2 cellular contexts compared by ENCODE assay signal in genomic region chr6:17280138-17280537, GRCh38.
TF ChIP-seq lines count a peak whose summit lies in the region.

No MANE protein-coding gene starts in this region.

TF ChIP-seq in HCT116, 20 proteins besides CTCF, POLR2A, EP300 and RAD21:
- no peak for TF ChIP-seq POLR2AphosphoS5 (IDR thresholded peaks at IDR 0.05; ENCODE audit: low read depth, low read length)
- no peak for TF ChIP-seq CEBPB (IDR thresholded peaks at IDR 0.05; ENCODE audit: low read depth)
- TF ChIP-seq TCF7L2 (IDR thresholded peaks at IDR 0.05; ENCODE audit: borderline replicate concordance, extremely low read depth, insufficient read depth, insufficient read length): no peak
- TF ChIP-seq YY1 (IDR thresholded peaks at IDR 0.05; ENCODE audit: extremely low read depth, insufficient replicate concordance, low read depth, low read length): no peak
- no peak for TF ChIP-seq EGR1 (IDR thresholded peaks at IDR 0.05; ENCODE audit: low read depth)
- TF ChIP-seq SRF (IDR thresholded peaks at IDR 0.05; ENCODE audit: low read depth): no peak
- TF ChIP-seq, protein P1, sequence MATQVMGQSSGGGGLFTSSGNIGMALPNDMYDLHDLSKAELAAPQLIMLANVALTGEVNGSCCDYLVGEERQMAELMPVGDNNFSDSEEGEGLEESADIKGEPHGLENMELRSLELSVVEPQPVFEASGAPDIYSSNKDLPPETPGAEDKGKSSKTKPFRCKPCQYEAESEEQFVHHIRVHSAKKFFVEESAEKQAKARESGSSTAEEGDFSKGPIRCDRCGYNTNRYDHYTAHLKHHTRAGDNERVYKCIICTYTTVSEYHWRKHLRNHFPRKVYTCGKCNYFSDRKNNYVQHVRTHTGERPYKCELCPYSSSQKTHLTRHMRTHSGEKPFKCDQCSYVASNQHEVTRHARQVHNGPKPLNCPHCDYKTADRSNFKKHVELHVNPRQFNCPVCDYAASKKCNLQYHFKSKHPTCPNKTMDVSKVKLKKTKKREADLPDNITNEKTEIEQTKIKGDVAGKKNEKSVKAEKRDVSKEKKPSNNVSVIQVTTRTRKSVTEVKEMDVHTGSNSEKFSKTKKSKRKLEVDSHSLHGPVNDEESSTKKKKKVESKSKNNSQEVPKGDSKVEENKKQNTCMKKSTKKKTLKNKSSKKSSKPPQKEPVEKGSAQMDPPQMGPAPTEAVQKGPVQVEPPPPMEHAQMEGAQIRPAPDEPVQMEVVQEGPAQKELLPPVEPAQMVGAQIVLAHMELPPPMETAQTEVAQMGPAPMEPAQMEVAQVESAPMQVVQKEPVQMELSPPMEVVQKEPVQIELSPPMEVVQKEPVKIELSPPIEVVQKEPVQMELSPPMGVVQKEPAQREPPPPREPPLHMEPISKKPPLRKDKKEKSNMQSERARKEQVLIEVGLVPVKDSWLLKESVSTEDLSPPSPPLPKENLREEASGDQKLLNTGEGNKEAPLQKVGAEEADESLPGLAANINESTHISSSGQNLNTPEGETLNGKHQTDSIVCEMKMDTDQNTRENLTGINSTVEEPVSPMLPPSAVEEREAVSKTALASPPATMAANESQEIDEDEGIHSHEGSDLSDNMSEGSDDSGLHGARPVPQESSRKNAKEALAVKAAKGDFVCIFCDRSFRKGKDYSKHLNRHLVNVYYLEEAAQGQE (IDR thresholded peaks at IDR 0.05; ENCODE audit: low read depth): no peak
- no peak for TF ChIP-seq MAX (IDR thresholded peaks at IDR 0.05)
- no peak for TF ChIP-seq JUND (IDR thresholded peaks at IDR 0.05)
- TF ChIP-seq FOSL1 (IDR thresholded peaks at IDR 0.05; ENCODE audit: low read depth): no peak
- no peak for TF ChIP-seq CBX3 (IDR thresholded peaks at IDR 0.05; ENCODE audit: low read depth)
- TF ChIP-seq ELF1 (IDR thresholded peaks at IDR 0.05; ENCODE audit: borderline replicate concordance, low read depth): no peak
- no peak for TF ChIP-seq ATF3 (IDR thresholded peaks at IDR 0.05)
- no peak for TF ChIP-seq SP1 (IDR thresholded peaks at IDR 0.05; ENCODE audit: low read depth)
- TF ChIP-seq EZH2 (IDR thresholded peaks at IDR 0.05): no peak
- no peak for TF ChIP-seq ZFX (IDR thresholded peaks at IDR 0.05)
- no peak for TF ChIP-seq ZNF274 (IDR thresholded peaks at IDR 0.05; ENCODE audit: low read depth, low read length)
- no peak for TF ChIP-seq SIN3A (IDR thresholded peaks at IDR 0.05; ENCODE audit: low read depth)
- TF ChIP-seq EZH2phosphoT487 (IDR thresholded peaks at IDR 0.05; ENCODE audit: borderline replicate concordance): no peak
- no peak for TF ChIP-seq ZBTB33 (IDR thresholded peaks at IDR 0.05; ENCODE audit: extremely low read depth, insufficient replicate concordance, low read length)
TF ChIP-seq in HCT116: peak in this region for 0.

TF ChIP-seq in H1, 55 proteins besides CTCF, POLR2A, EP300 and RAD21:
- peak; percentile 40 for TF ChIP-seq SUZ12 (IDR thresholded peaks at IDR 0.05; ENCODE audit: low read length)
- peak; percentile 62 for TF ChIP-seq EZH2 (IDR thresholded peaks at IDR 0.05; ENCODE audit: low read depth, low read length, severe bottlenecking)
- TF ChIP-seq EGR1 (IDR thresholded peaks at IDR 0.05; ENCODE audit: borderline replicate concordance, low read depth, low read length): no peak
- no peak for TF ChIP-seq HDAC2 (IDR thresholded peaks at IDR 0.05; ENCODE audit: borderline replicate concordance in 1 of 2, low read depth in 2 of 2, low read length in 2 of 2)
- no peak for TF ChIP-seq PHF8 (conservative IDR thresholded peaks at IDR 0.05; ENCODE audit: low read depth, low read length)
